16 cellular contexts compared by ENCODE assay signal in genomic region chr18:68817584-68817983, GRCh38. TPM values are rescaled to one million over a fixed set of nuclear protein-coding genes. Genes with fewer than 3 reads are reported as not detected.
DNase-seq lines count a peak whose midpoint lies in the region; ATAC-seq and TF ChIP-seq lines count a peak whose summit lies in the region.
"Had no signal": no experiment of that assay in that cellular context is flagged by ENCODE, and none has a peak within 500 bp of the region (broad histone marks: within the 10 kb centered on the region; RNA-seq: fewer than 3 reads in every experiment).

No MANE protein-coding gene starts in this region.

- no peak overlapping the region for H3K4me3 Mint-ChIP-seq in brain
- H3K4me3 Mint-ChIP-seq in neural progenitor cell: no peak overlapping the region

- H3K4me1 ChIP-seq in left ventricle myocardium inferior (peaks cover 10% of the 10 kb centered on the region), right cardiac atrium (ENCODE audit: control insufficient read depth, insufficient read depth, low read length) (no peaks in the 10 kb centered on the region), smooth muscle cell (ENCODE audit: low read depth) (no peaks in the 10 kb centered on the region), neural progenitor cell (no peaks in the 10 kb centered on the region)

- no peak for TF ChIP-seq CTCF in left ventricle myocardium inferior (IDR thresholded peaks at IDR 0.05; ENCODE audit: borderline replicate concordance)
- no peak for TF ChIP-seq CTCF in brain (conservative IDR thresholded peaks at IDR 0.05)
- TF ChIP-seq CTCF in smooth muscle cell (IDR thresholded peaks at IDR 0.05; ENCODE audit: borderline replicate concordance, insufficient read depth, poor library complexity, severe bottlenecking): no peak
- no peak for TF ChIP-seq CTCF in neural progenitor cell (IDR thresholded peaks at IDR 0.05)

- DNase-seq in left ventricle myocardium inferior (no peak), right cardiac atrium (no peak), foreskin melanocyte (peak; percentile 35), smooth muscle cell (lab: John Stamatoyannopoulos, UW; ENCODE audit: unreplicated experiment) (no peak), neural progenitor cell (ENCODE audit: low spot score) (no peak), activated T-cell treated with anti-CD3 and anti-CD28 coated beads for 4 hours (no peak)
- DNase-seq: C1 segment of cervical spinal cord, DMS153, KG1, NCI-H1105, NCI-H1694 treated with DMSO at 0.1 percent for 48 hours, NCI-H748 treated with DMSO at 0.1 percent for 48 hours had no signal

- peak overlapping the region; percentile 34 for H3K4me2 ChIP-seq in smooth muscle cell
- H3K4me2 ChIP-seq in neural progenitor cell: no peak overlapping the region

- peak overlapping the region; percentile 28 for H3K27ac ChIP-seq in left ventricle myocardium inferior (replicated peaks)
- no peak overlapping the region for H3K27ac ChIP-seq in right cardiac atrium (ENCODE audit: low read length)
- H3K27ac ChIP-seq in smooth muscle cell (ENCODE audit: low read depth): peak overlapping the region; percentile 73
- no peak overlapping the region for H3K27ac ChIP-seq in neural progenitor cell
- H3K27ac ChIP-seq: 22Rv1 had no signal

- H3K27me3 Mint-ChIP-seq in brain (no peaks in the 10 kb centered on the region), neural progenitor cell (ENCODE audit: insufficient read depth, low read depth) (no peaks in the 10 kb centered on the region)

- H3K79me2 ChIP-seq in smooth muscle cell (ENCODE audit: low read depth) (no peaks in the 10 kb centered on the region), neural progenitor cell (ENCODE audit: low read depth) (no peaks in the 10 kb centered on the region)

- intact Hi-C loops in left ventricle myocardium inferior (cut with micrococcal nuclease): no loop called here
- intact Hi-C loops in right cardiac atrium (cut with DNase I): no loop called here

- peaks cover 10% of the 10 kb centered on the region for H3K4me1 Mint-ChIP-seq in brain
- H3K4me1 Mint-ChIP-seq in neural progenitor cell: peaks cover 3% of the 10 kb centered on the region

- H3F3A ChIP-seq in smooth muscle cell (ENCODE audit: low read depth): peaks cover 8% of the 10 kb centered on the region
- no peaks in the 10 kb centered on the region for H3F3A ChIP-seq in neural progenitor cell (ENCODE audit: low read depth)

- ATAC-seq in right cardiac atrium (no peak), HG03342 (IDR thresholded peaks at IDR 0.05; ENCODE audit: unreplicated experiment) (no peak)
- ATAC-seq: GM12878 had no signal

- H2AFZ ChIP-seq in smooth muscle cell (ENCODE audit: low read depth): peak overlapping the region; percentile 53
- no peak overlapping the region for H2AFZ ChIP-seq in neural progenitor cell (replicated peaks)

- peak overlapping the region in 3 of 5 experiments; percentile 21 to 73 (median 53) for H3K27ac Mint-ChIP-seq in brain
- H3K27ac Mint-ChIP-seq in neural progenitor cell: no peak overlapping the region

- H3K36me3 Mint-ChIP-seq in brain: no peaks in the 10 kb centered on the region
- H3K36me3 Mint-ChIP-seq in neural progenitor cell: no peaks in the 10 kb centered on the region

- no peaks in the 10 kb centered on the region for H3K9me3 Mint-ChIP-seq in brain
- H3K9me3 Mint-ChIP-seq in neural progenitor cell: no peaks in the 10 kb centered on the region

- H3K9ac ChIP-seq in smooth muscle cell (ENCODE audit: low read depth): no peak overlapping the region
- H3K9ac ChIP-seq in neural progenitor cell: no peak overlapping the region

- H3K9me3 ChIP-seq in left ventricle myocardium inferior (replicated peaks): no peaks in the 10 kb centered on the region
- H3K9me3 ChIP-seq in right cardiac atrium (ENCODE audit: control insufficient read depth, low read length): no peaks in the 10 kb centered on the region
- H3K9me3 ChIP-seq in smooth muscle cell (replicated peaks; ENCODE audit: low read depth): no peaks in the 10 kb centered on the region
- H3K9me3 ChIP-seq in neural progenitor cell (ENCODE audit: low read depth): no peaks in the 10 kb centered on the region

- H3K27me3 ChIP-seq in left ventricle myocardium inferior (ENCODE audit: low read depth) (no peaks in the 10 kb centered on the region), right cardiac atrium (ENCODE audit: control insufficient read depth, insufficient read depth) (no peaks in the 10 kb centered on the region), smooth muscle cell (ENCODE audit: low read depth) (no peaks in the 10 kb centered on the region), neural progenitor cell (no peaks in the 10 kb centered on the region)

- H3K36me3 ChIP-seq in left ventricle myocardium inferior (no peaks in the 10 kb centered on the region), smooth muscle cell (ENCODE audit: low read depth) (no peaks in the 10 kb centered on the region), neural progenitor cell (no peaks in the 10 kb centered on the region)

- WGBS in right cardiac atrium: 46% methylated on average over 3 of the region's 3 CpGs
- 24% methylated on average over 3 of the region's 3 CpGs for WGBS in smooth muscle cell (ENCODE audit: low lambda C conversion rate)

- no peaks in the 10 kb centered on the region for H4K20me1 ChIP-seq in smooth muscle cell (ENCODE audit: low read depth)
- H4K20me1 ChIP-seq in neural progenitor cell (ENCODE audit: low read depth): no peaks in the 10 kb centered on the region

- no peak overlapping the region for H3K4me3 ChIP-seq in left ventricle myocardium inferior
- H3K4me3 ChIP-seq in right cardiac atrium (ENCODE audit: low read length): no peak overlapping the region
- no peak overlapping the region for H3K4me3 ChIP-seq in smooth muscle cell
- H3K4me3 ChIP-seq in neural progenitor cell: no peak overlapping the region
- H3K4me3 ChIP-seq: GM12878 had no signal

RNA-seq across cellular contexts. Expression of gene CCDC102B, which starts 19.7 kb away (rescaled TPM):
- total RNA-seq in left ventricle myocardium inferior (6.1 TPM), right cardiac atrium (10 to 100 TPM in 3 of 4 donors, 1 to 10 TPM in 1; 8.4 to 10.8 (median 10.5) TPM), smooth muscle cell (9.7 and 15.5 TPM in 2 replicates), neural progenitor cell (ENCODE audit: low replicate concordance) (14.1 and 26.2 TPM in 2 replicates)
- polyA plus RNA-seq in right cardiac atrium (5.8 TPM), brain (ENCODE audit: insufficient read depth, low read depth, low replicate concordance) (3.0 TPM), smooth muscle cell (4.2 and 10.3 TPM in 2 replicates)

Comparison
In these comparisons a context has a peak if more than half of its experiments do, and no peak if none do; other contexts are left out.
1. H3K27ac ChIP-seq: peak in left ventricle myocardium inferior (single experiment) and smooth muscle cell (single experiment); none in right cardiac atrium (single experiment) and neural progenitor cell (single experiment).